Comparison of ENCODE assay signal across 8 cellular contexts in the genomic region with DNA sequence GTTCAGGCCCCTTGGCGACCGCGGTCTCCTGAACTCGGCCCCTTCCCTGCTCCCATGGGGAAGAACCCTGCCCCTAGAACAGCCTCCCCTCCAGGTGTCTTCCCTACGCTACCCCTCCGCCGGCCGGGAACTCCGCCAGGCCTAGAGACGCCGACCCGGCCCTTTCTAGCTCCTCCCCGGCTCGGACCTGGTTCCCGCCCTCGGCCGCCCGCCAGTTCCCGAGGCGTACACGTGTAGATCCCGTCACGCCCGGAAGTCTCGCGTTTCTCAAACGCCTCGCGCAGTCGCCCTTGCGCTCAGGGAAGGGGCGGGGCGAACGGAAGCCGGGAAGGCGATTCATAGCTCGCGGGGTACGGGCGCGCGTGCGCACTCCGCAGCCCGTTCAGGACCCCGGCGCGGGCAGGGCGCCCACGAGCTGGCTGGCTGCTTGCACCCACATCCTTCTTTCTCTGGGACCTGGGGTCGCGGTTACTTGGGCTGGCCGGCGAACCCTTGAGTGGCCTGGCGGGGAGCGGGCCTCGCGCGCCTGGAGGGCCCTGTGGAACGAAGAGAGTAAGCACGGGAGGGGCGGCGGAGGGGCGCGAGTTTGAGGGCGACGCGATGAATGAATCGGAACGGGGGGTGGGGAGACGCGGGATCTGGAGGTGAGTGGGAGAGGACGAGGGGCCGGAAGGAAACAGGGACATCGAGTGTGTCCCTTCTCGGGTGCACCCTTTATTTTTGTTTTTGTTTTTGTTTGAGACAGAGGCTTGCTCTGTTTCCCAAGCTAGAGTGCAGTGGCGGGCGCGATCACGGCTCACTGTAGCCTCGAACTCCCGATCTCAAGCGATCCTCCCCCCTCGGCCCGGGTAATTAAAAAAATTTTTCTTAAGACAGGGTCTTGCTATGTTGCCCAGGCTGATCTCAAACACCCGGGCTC. TPM values are rescaled to one million over a fixed set of nuclear protein-coding genes. Genes with fewer than 3 reads are reported as not detected.
DNase-seq lines count a peak whose midpoint lies in the region; TF ChIP-seq lines count a peak whose summit lies in the region.

A gene (plus strand): TSS at position 369 of the 919 bp plus-strand sequence. CDS start 710 bp downstream, outside the sequence.

- no peaks in the 10 kb centered on the region for H3K27me3 ChIP-seq in H7 (ENCODE audit: control insufficient read depth, insufficient read depth, low read length)

- no peak for TF ChIP-seq CTCF in fibroblast of pulmonary artery (IDR thresholded peaks at IDR 0.05; ENCODE audit: low read length, missing control alignments)
- TF ChIP-seq CTCF in nephron (IDR thresholded peaks at IDR 0.05; ENCODE audit: unreplicated experiment in 3 of 3), result no peak

- peak within 1 kb of the TSS; percentile 98 to 99 (median 99) for H3K4me3 Mint-ChIP-seq in nephron
- H3K4me3 Mint-ChIP-seq in stimulated activated naive CD8-positive, alpha-beta T cell treated with anti-CD3 and anti-CD28 coated beads, Interleukin-15, Interleukin-2, amounts not matched to agents 100 ng/mL and 50 ng/mL, for 24 hours, result peak within 1 kb of the TSS; percentile 95

- H3K4me3 ChIP-seq in H7 (ENCODE audit: insufficient read depth, low read depth, low read length) (peak within 1 kb of the TSS; percentile 95), fibroblast of pulmonary artery (replicated peaks; ENCODE audit: low read depth, low read length) (peak within 1 kb of the TSS; percentile 91)

- H3K9me3 Mint-ChIP-seq in nephron, result no peaks in the 10 kb centered on the region
- H3K9me3 Mint-ChIP-seq in stimulated activated naive CD8-positive, alpha-beta T cell treated with anti-CD3 and anti-CD28 coated beads, Interleukin-15, Interleukin-2, amounts not matched to agents 100 ng/mL and 50 ng/mL, for 24 hours, result no peaks in the 10 kb centered on the region

- H3K36me3 Mint-ChIP-seq in nephron (ENCODE audit: low read depth), result no peaks in the 10 kb centered on the region
- H3K36me3 Mint-ChIP-seq in stimulated activated naive CD8-positive, alpha-beta T cell treated with anti-CD3 and anti-CD28 coated beads, Interleukin-15, Interleukin-2, amounts not matched to agents 100 ng/mL and 50 ng/mL, for 24 hours (ENCODE audit: low read depth), result peaks cover 12% of the 10 kb centered on the region

- peaks cover 7% of the 10 kb centered on the region for H3K4me1 Mint-ChIP-seq in nephron
- H3K4me1 Mint-ChIP-seq in stimulated activated naive CD8-positive, alpha-beta T cell treated with anti-CD3 and anti-CD28 coated beads, Interleukin-15, Interleukin-2, amounts not matched to agents 100 ng/mL and 50 ng/mL, for 24 hours (ENCODE audit: low read depth), result peaks cover 10% of the 10 kb centered on the region

- peak within 1 kb of the TSS; percentile 91 to 97 (median 96) for H3K27ac Mint-ChIP-seq in nephron
- H3K27ac Mint-ChIP-seq in stimulated activated naive CD8-positive, alpha-beta T cell treated with anti-CD3 and anti-CD28 coated beads, Interleukin-15, Interleukin-2, amounts not matched to agents 100 ng/mL and 50 ng/mL, for 24 hours, result peak within 1 kb of the TSS; percentile 94

- H3K36me3 ChIP-seq in H7 (replicated peaks; ENCODE audit: control insufficient read depth, insufficient read depth, low read length), result peaks cover 6% of the 10 kb centered on the region

- DNase-seq in ELF-1 (ENCODE audit: low read depth, low spot score), result peak; percentile 98
- DNase-seq in H7, result peak; percentile 98
- peak; percentile 97 for DNase-seq in M059J (ENCODE audit: low read depth)
- peak; percentile 94 to 96 for DNase-seq in SHP77 (lab: John Stamatoyannopoulos, UW)
- DNase-seq in activated effector memory CD4-positive, alpha-beta T cell treated with Interleukin-2 at 50 U/mL for 16 hours, result peak; percentile 97
- peak; percentile 99 for DNase-seq in fibroblast of pulmonary artery (ENCODE audit: low read depth)

- peaks cover 3% of the 10 kb centered on the region for H3K27me3 Mint-ChIP-seq in nephron (ENCODE audit: low read depth)
- no peaks in the 10 kb centered on the region for H3K27me3 Mint-ChIP-seq in stimulated activated naive CD8-positive, alpha-beta T cell treated with anti-CD3 and anti-CD28 coated beads, Interleukin-15, Interleukin-2, amounts not matched to agents 100 ng/mL and 50 ng/mL, for 24 hours

RNA-seq across cellular contexts. Expression of the gene that starts here (rescaled TPM):
- total RNA-seq in H7 (2014; rRNA removed; shearing (Covaris generic)), result 95.0 and 128 TPM in 2 replicates
- total RNA-seq in M059J (2014; rRNA removed; shearing (Covaris generic)), result 55.9 and 69.5 TPM in 2 replicates

Comparison
In these comparisons a context has a peak if more than half of its experiments do, and no peak if none do; other contexts are left out.
1. Peak in every context shown above with its lines: DNase-seq and H3K4me3 ChIP-seq.